ENCODE assay signal across 26 cellular contexts in the genomic region with DNA sequence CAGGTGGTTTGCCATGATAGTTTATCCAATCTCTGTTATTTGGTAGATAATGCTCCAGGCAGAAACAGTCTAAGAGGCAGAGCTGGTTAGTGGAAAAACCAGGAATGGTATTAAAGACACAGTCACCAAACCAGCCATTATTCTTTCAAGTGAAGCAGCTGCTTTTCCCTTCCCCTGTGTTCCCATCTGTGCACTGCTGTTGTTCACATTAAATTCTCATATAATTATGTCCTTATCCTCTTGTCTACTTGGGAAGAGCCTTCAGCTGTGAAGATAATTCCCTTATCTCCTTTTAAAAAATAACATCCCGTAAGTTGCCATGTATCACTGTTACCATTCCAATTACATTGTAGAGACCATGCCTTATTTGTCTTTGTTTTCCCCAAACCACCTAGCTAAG.
"Had no signal": no experiment of that assay in that cellular context is flagged by ENCODE, and none has a peak within 500 bp of the region (broad histone marks: within the 10 kb centered on the region; RNA-seq: fewer than 3 reads in every experiment).

No MANE protein-coding gene starts in this region.

- H3K4me1 Mint-ChIP-seq: mesothelial cell of epicardium had no signal

- H3K9me3 Mint-ChIP-seq: activated B cell treated with CpG ODN at 0.5 μM for 24 hours; activated T-cell treated with anti-CD3 and anti-CD28 coated beads, Interleukin-2, amount 50 U/mL, for 4 hours; activated T-helper 2 cell treated with anti-CD3 and anti-CD28 coated beads, Interferon-gamma antibody, Interleukin-2, Interleukin-4, amounts not matched to agents 10 μg/mL and 5 μg/mL and 100 μg/mL, durations not matched to agents 14 hours and 24 hours and 36 hours; immature natural killer cell; mesothelial cell of epicardium; natural killer cell had no signal

- H3K36me3 Mint-ChIP-seq: activated naive CD8-positive, alpha-beta T cell; immature natural killer cell; mesothelial cell of epicardium; natural killer cell had no signal

- DNase-seq: activated B cell treated with CpG ODN at 0.5 μM for 24 hours; activated CD4-positive, alpha-beta T cell treated with anti-CD3 and anti-CD28 coated beads for 36 hours; activated CD4-positive, alpha-beta T cell treated with anti-CD3 and anti-CD28 coated beads, Interleukin-2, amount 50 U/mL, for 4 hours; activated CD8-positive, alpha-beta memory T cell treated with anti-CD3 and anti-CD28 coated beads, Interleukin-2, amount 50 U/mL, for 48 hours; activated naive CD4-positive, alpha-beta T cell; activated T-cell treated with anti-CD3 and anti-CD28 coated beads, Interleukin-2, amount 50 U/mL, for 4 hours; adrenal gland; brain microvascular endothelial cell; caudate nucleus; dermis blood vessel endothelial cell; effector CD8-positive, alpha-beta T cell; erythroblast; foreskin fibroblast; immature natural killer cell; kidney glomerular epithelial cell; left ventricle myocardium inferior; mammary epithelial cell; natural killer cell; spleen; stimulated activated CD4-positive, alpha-beta T cell treated with anti-CD3 and anti-CD28 coated beads, Interleukin-4, amount 100 ng/mL, for 1 hour; stimulated activated naive CD4-positive, alpha-beta T cell; testis; uterus had no signal

- H3K4me3 Mint-ChIP-seq: activated B cell treated with CpG ODN at 0.5 μM for 24 hours; activated CD4-positive, alpha-beta T cell treated with anti-CD3 and anti-CD28 coated beads for 36 hours; activated naive CD8-positive, alpha-beta T cell; activated T-cell treated with anti-CD3 and anti-CD28 coated beads, Interleukin-2, amount 50 U/mL, for 4 hours; immature natural killer cell; mesothelial cell of epicardium; natural killer cell had no signal

- H3K27ac Mint-ChIP-seq: activated B cell treated with CpG ODN at 0.5 μM for 24 hours; activated CD4-positive, alpha-beta T cell treated with anti-CD3 and anti-CD28 coated beads for 36 hours; activated naive CD8-positive, alpha-beta T cell; activated T-helper 2 cell treated with anti-CD3 and anti-CD28 coated beads, Interferon-gamma antibody, Interleukin-2, Interleukin-4, amounts not matched to agents 10 μg/mL and 5 μg/mL and 100 μg/mL, durations not matched to agents 14 hours and 24 hours and 36 hours; immature natural killer cell; mesothelial cell of epicardium; natural killer cell had no signal

- ATAC-seq: activated CD4-positive, alpha-beta T cell treated with anti-CD3 and anti-CD28 coated beads for 36 hours; activated T-cell treated with anti-CD3 and anti-CD28 coated beads, Interleukin-2, amount 50 U/mL, for 4 hours; natural killer cell had no signal
